In genomic region chr20:22752324-22752723, GRCh38 we compare ENCODE assay signal across 1 cellular context.
A peak's percentile ranks its signal among the peaks of the same experiment; 100 is the strongest.
TF ChIP-seq lines count a peak whose summit lies in the region.

No MANE protein-coding gene starts in this region.

TF ChIP-seq in K562, 482 proteins besides CTCF, POLR2A, EP300 and RAD21:
- no peak for TF ChIP-seq SRF (CRISPR knock-in tag; IDR thresholded peaks at IDR 0.05)
- TF ChIP-seq MAFG (tag; conservative IDR thresholded peaks at IDR 0.05) = 0 out of 2 replicates have a peak, but pooled peaks have one; percentile 6
- TF ChIP-seq ZNF57 (CRISPR knock-in tag; IDR thresholded peaks at IDR 0.05) = no peak
- TF ChIP-seq SNRNP70 (optimal IDR thresholded peaks at IDR 0.05; ENCODE audit: low read depth, low read length) = no peak
- no peak for TF ChIP-seq ZNF584 (CRISPR knock-in tag; IDR thresholded peaks at IDR 0.05; ENCODE audit: low read depth)
- TF ChIP-seq, protein P1, sequence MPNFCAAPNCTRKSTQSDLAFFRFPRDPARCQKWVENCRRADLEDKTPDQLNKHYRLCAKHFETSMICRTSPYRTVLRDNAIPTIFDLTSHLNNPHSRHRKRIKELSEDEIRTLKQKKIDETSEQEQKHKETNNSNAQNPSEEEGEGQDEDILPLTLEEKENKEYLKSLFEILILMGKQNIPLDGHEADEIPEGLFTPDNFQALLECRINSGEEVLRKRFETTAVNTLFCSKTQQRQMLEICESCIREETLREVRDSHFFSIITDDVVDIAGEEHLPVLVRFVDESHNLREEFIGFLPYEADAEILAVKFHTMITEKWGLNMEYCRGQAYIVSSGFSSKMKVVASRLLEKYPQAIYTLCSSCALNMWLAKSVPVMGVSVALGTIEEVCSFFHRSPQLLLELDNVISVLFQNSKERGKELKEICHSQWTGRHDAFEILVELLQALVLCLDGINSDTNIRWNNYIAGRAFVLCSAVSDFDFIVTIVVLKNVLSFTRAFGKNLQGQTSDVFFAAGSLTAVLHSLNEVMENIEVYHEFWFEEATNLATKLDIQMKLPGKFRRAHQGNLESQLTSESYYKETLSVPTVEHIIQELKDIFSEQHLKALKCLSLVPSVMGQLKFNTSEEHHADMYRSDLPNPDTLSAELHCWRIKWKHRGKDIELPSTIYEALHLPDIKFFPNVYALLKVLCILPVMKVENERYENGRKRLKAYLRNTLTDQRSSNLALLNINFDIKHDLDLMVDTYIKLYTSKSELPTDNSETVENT (CRISPR knock-in tag; IDR thresholded peaks at IDR 0.05) = no peak
- no peak for TF ChIP-seq SAFB (IDR thresholded peaks at IDR 0.05; ENCODE audit: borderline replicate concordance, low read depth, low read length)
- TF ChIP-seq MEF2D (tag; conservative IDR thresholded peaks at IDR 0.05; ENCODE audit: low read depth) = peak; percentile 81
- TF ChIP-seq ZNF717 (CRISPR knock-in tag; IDR thresholded peaks at IDR 0.05) = no peak
